In genomic region chr3:185937689-185938374, GRCh38 we compare ENCODE assay signal across 8 cellular contexts. TPM values are rescaled to one million over a fixed set of nuclear protein-coding genes. Genes with fewer than 3 reads are reported as not detected.
DNase-seq lines count a peak whose midpoint lies in the region; ATAC-seq, FAIRE-seq and TF ChIP-seq lines count a peak whose summit lies in the region.

Gene TRA2B, minus strand, starts transcription at chr3:185938014. Its CDS starts 154 bp downstream, at chr3:185937860.

- DNase-seq in DMS 273 treated with DMSO at 0.1 percent for 48 hours (lab: John Stamatoyannopoulos, UW) (peak; percentile 98), HuH-7 (ENCODE audit: low spot score) (peak; percentile 90), mesothelial cell of epicardium (ENCODE audit: low spot score in 2 of 2, unreplicated experiment in 2 of 2) (peak; percentile 96 to 97)
- peak; percentile 99 for DNase-seq in activated CD8-positive, alpha-beta memory T cell treated with anti-CD3 and anti-CD28 coated beads, Interleukin-2, amount 50 U/mL, for 4 hours
- peak; percentile 98 for DNase-seq in stimulated activated CD8-positive, alpha-beta memory T cell treated with anti-CD3 and anti-CD28 coated beads, Interleukin-15, amount 100 ng/mL, for 48 hours (ENCODE audit: low read depth in 2 of 2)

- FAIRE-seq in endometrium (lab: Jason Lieb, UNC), result peak; percentile 51

- no peaks in the 10 kb centered on the region for H3K9me2 ChIP-seq in OCI-LY1 (ENCODE audit: low read depth, low read length)

- H3K4me1 ChIP-seq in OCI-LY1 (ENCODE audit: insufficient read depth, low read length, severe bottlenecking), result peaks cover 30% of the 10 kb centered on the region

- peaks cover 29% of the 10 kb centered on the region for H3K4me1 Mint-ChIP-seq in mesothelial cell of epicardium

- H3K4me3 Mint-ChIP-seq in mesothelial cell of epicardium, result peak within 1 kb of the TSS; percentile 100

- H3K79me2 ChIP-seq in OCI-LY1 (ENCODE audit: insufficient read depth, low read length), result peaks cover 49% of the 10 kb centered on the region

- H3K9ac ChIP-seq in OCI-LY1 (ENCODE audit: low read length), result peak within 1 kb of the TSS; percentile 90

- TF ChIP-seq CTCF in OCI-LY1 (IDR thresholded peaks at IDR 0.05; ENCODE audit: low read length) (peak; percentile 58; the same call in 1 of the 2 replicates), mesothelial cell of epicardium (IDR thresholded peaks at IDR 0.05; ENCODE audit: unreplicated experiment) (no peak)

- peaks cover 11% of the 10 kb centered on the region; the same call in 1 of the 2 replicates for H4K20me1 ChIP-seq in OCI-LY1 (ENCODE audit: insufficient read depth, low read length)

- H3K27me3 ChIP-seq in OCI-LY1 (ENCODE audit: insufficient read depth, low read length), result no peaks in the 10 kb centered on the region

- peak within 1 kb of the TSS; percentile 98 for H3K4me2 ChIP-seq in OCI-LY1 (ENCODE audit: low read length)

- H3K9me3 Mint-ChIP-seq in mesothelial cell of epicardium, result peaks cover 4% of the 10 kb centered on the region

- peak within 1 kb of the TSS; percentile 90 for H3K4me3 ChIP-seq in OCI-LY1 (ENCODE audit: low read depth, low read length, poor library complexity, severe bottlenecking)

- H3K27ac Mint-ChIP-seq in mesothelial cell of epicardium, result peak within 1 kb of the TSS; percentile 100

- H2AFZ ChIP-seq in OCI-LY1 (ENCODE audit: low read length), result peak within 1 kb of the TSS; percentile 22; the same call in 1 of the 2 replicates

- peak within 1 kb of the TSS; percentile 88 for H3K27ac ChIP-seq in OCI-LY1 (ENCODE audit: low read depth, low read length, poor library complexity, severe bottlenecking)

- ATAC-seq in GM21515 (IDR thresholded peaks at IDR 0.05; ENCODE audit: unreplicated experiment), result peak; percentile 94

- H3K36me3 ChIP-seq in OCI-LY1 (ENCODE audit: insufficient read depth, low read length), result peaks cover 44% of the 10 kb centered on the region

- no peaks in the 10 kb centered on the region for H3F3A ChIP-seq in OCI-LY1 (ENCODE audit: insufficient read depth, low read length)

- no peaks in the 10 kb centered on the region for H3K9me3 ChIP-seq in OCI-LY1 (ENCODE audit: low read length)

- no peaks in the 10 kb centered on the region for H3K27me3 Mint-ChIP-seq in mesothelial cell of epicardium (ENCODE audit: low read depth)

- peaks cover 3% of the 10 kb centered on the region for H3K36me3 Mint-ChIP-seq in mesothelial cell of epicardium

RNA-seq across cellular contexts. Expression of gene TRA2B, which starts in this region (rescaled TPM):
- 217 to 228 TPM (median 222 TPM) in 3 replicates for total RNA-seq in mesothelial cell of epicardium

Comparison
In these comparisons a context has a peak if more than half of its experiments do, and no peak if none do; other contexts are left out.
1. Peak in every context shown above with its lines: DNase-seq, ATAC-seq, H3K4me3 ChIP-seq and H3K27ac ChIP-seq.